Comparison of ENCODE assay signal across 8 cellular contexts in the genomic region with DNA sequence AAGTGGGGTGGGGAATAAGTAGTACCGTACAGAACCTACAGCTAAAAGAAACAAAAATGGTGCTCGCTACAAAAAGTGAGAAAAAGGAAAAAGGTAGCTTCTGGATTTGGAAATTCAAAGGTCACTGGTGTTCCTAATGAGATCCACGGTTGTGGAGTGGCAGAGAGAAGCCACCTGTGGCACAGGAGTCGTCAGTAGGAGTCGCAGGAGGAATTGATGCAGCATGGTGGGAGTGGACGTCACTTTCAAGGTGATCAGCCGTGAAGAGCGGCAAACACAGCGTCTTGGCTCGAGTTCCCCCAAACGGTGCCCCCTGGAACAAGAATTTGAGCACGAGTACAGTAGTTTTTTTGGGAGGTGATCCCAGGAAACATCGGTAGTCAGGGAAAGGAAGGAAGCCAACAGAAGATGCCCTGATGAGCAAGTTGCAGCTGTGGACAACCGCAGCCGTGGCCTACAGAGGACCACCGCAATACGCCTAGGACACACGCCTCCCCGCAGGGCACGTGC. TPM values are rescaled to one million over a fixed set of nuclear protein-coding genes. Genes with fewer than 3 reads are reported as not detected.
DNase-seq lines count a peak whose midpoint lies in the region; ATAC-seq and TF ChIP-seq lines count a peak whose summit lies in the region.

No MANE protein-coding gene starts in this region.

- ATAC-seq in left ventricle myocardium superior: no peak
- ATAC-seq in HG02588 (IDR thresholded peaks at IDR 0.05; ENCODE audit: unreplicated experiment): no peak
- no peak for ATAC-seq in GM19328 (IDR thresholded peaks at IDR 0.05; ENCODE audit: unreplicated experiment)

- no peaks in the 10 kb centered on the region for H3K4me1 ChIP-seq in cardiac muscle cell (ENCODE audit: low read depth)
- peaks cover 18 to 30% (median 28%) of the 10 kb centered on the region in 4 donors for H3K4me1 ChIP-seq in esophagus muscularis mucosa
- peaks cover 0 to 30% (median 22%) of the 10 kb centered on the region in 4 donors for H3K4me1 ChIP-seq in sigmoid colon

- TF ChIP-seq POLR2A in esophagus muscularis mucosa (IDR thresholded peaks at IDR 0.05; ENCODE audit: low read depth) (no peak), sigmoid colon (IDR thresholded peaks at IDR 0.05) (no peak)

- H3K9me3 ChIP-seq in cardiac muscle cell (ENCODE audit: low read depth) (no peaks in the 10 kb centered on the region), esophagus muscularis mucosa (no peaks in the 10 kb centered on the region), sigmoid colon (no peaks in the 10 kb centered on the region)

- DNase-seq in cardiac muscle cell (ENCODE audit: low read depth in 1 of 2, low spot score in 1 of 2) (no peak), left ventricle myocardium superior (no peak), esophagus muscularis mucosa (ENCODE audit: extremely low spot score) (no peak), sigmoid colon (no peak), ecto neural progenitor cell (ENCODE audit: low spot score) (no peak)

- TF ChIP-seq CTCF in cardiac muscle cell (IDR thresholded peaks at IDR 0.05; ENCODE audit: low read depth, low read length): no peak
- TF ChIP-seq CTCF in WI38 (IDR thresholded peaks at IDR 0.05; ENCODE audit: low read depth, low read length): no peak
- no peak for TF ChIP-seq CTCF in esophagus muscularis mucosa (IDR thresholded peaks at IDR 0.05)
- no peak for TF ChIP-seq CTCF in sigmoid colon (IDR thresholded peaks at IDR 0.05)

- peak overlapping the region; percentile 96 for H3K4me3 ChIP-seq in cardiac muscle cell
- H3K4me3 ChIP-seq in WI38 (ENCODE audit: low read depth, low read length): peak overlapping the region; percentile 69
- peak overlapping the region; percentile 80 to 94 (median 86) for H3K4me3 ChIP-seq in esophagus muscularis mucosa
- peak overlapping the region; percentile 60 to 77 (median 72) for H3K4me3 ChIP-seq in sigmoid colon

- TF ChIP-seq EP300 in esophagus muscularis mucosa (IDR thresholded peaks at IDR 0.05) (no peak), sigmoid colon (IDR thresholded peaks at IDR 0.05) (no peak)

- H3K36me3 ChIP-seq in cardiac muscle cell (no peaks in the 10 kb centered on the region), esophagus muscularis mucosa (no peaks in the 10 kb centered on the region), sigmoid colon (no peaks in the 10 kb centered on the region)

- intact Hi-C loops in left ventricle myocardium superior (cut with micrococcal nuclease): loop anchor here (10.0 kb wide), 1 partner anchor 94 kb away; no protein-coding TSS in a partner anchor
- intact Hi-C loops in esophagus muscularis mucosa (cut with DNase I): loop anchor here (2.0 to 5.0 kb wide), 3 partner anchors 62 to 247 kb away; a partner anchor contains a TSS
- intact Hi-C loops in sigmoid colon (cut with DNase I): loop anchor here (5.0 kb wide), 1 partner anchor 423 kb away; a partner anchor contains a TSS

- H3K27ac ChIP-seq in cardiac muscle cell: no peak overlapping the region
- H3K27ac ChIP-seq in esophagus muscularis mucosa (replicated peaks in 1 of 4): peak overlapping the region; percentile 86 to 91 (median 88)
- peak overlapping the region; percentile 84 to 94 (median 88) for H3K27ac ChIP-seq in sigmoid colon

- 26% methylated on average over 17 of the region's 20 CpGs for WGBS in esophagus muscularis mucosa
- WGBS in sigmoid colon, 2 donors: 11 to 15% methylated on average over 20 of the region's 20 CpGs

- H3K27me3 ChIP-seq in cardiac muscle cell: no peaks in the 10 kb centered on the region
- peaks cover 0 to 3% (median 0%) of the 10 kb centered on the region in 4 donors for H3K27me3 ChIP-seq in esophagus muscularis mucosa
- no peaks in the 10 kb centered on the region for H3K27me3 ChIP-seq in sigmoid colon

RNA-seq across cellular contexts. Expression of a gene that starts 1.4 kb away (rescaled TPM):
- total RNA-seq in cardiac muscle cell (21.8 and 29.7 TPM in 2 replicates), left ventricle myocardium superior (44.3 TPM), esophagus muscularis mucosa (10 to 100 TPM; 25.8 to 29.2 (median 27.3) TPM), sigmoid colon (10 to 100 TPM; 16.5 to 29.6 (median 23.6) TPM)
- polyA plus RNA-seq in cardiac muscle cell (26.3 and 32.6 TPM in 2 replicates), sigmoid colon (1 to 10 TPM; 3.6 to 9.7 (median 8.6) TPM)

RNA-seq across cellular contexts. Expression of a gene that starts 47.1 kb away (rescaled TPM):
- total RNA-seq in cardiac muscle cell (8.4 and 17.0 TPM in 2 replicates), left ventricle myocardium superior (7.8 TPM), esophagus muscularis mucosa (10 to 100 TPM; 11.6 to 24.5 (median 15.3) TPM), sigmoid colon (10 to 100 TPM; 16.1 to 34.1 (median 21.7) TPM)
- polyA plus RNA-seq in cardiac muscle cell (3.9 and 4.2 TPM in 2 replicates), sigmoid colon (1 to 10 TPM in 1 of 3 donors, under 1 TPM in 2; 0.23 to 2.1 (median 0.60) TPM)
